In genomic region chr1:233607252-233608119, GRCh38 we compare ENCODE assay signal across 14 cellular contexts. TPM values are rescaled to one million over a fixed set of nuclear protein-coding genes. Genes with fewer than 3 reads are reported as not detected.
DNase-seq lines count a peak whose midpoint lies in the region; ATAC-seq and TF ChIP-seq lines count a peak whose summit lies in the region.
"Had no signal": no experiment of that assay in that cellular context is flagged by ENCODE, and none has a peak within 500 bp of the region (broad histone marks: within the 10 kb centered on the region; RNA-seq: fewer than 3 reads in every experiment).

No MANE protein-coding gene starts in this region.

- no peaks in the 10 kb centered on the region for H3K36me3 Mint-ChIP-seq in type B pancreatic cell

- 62 to 69% (median 68%) methylated on average over 8 of the region's 8 CpGs for WGBS in psoas muscle, 3 donors

- no peak overlapping the region for H3K4me3 Mint-ChIP-seq in type B pancreatic cell

- no peak overlapping the region for H3K27ac Mint-ChIP-seq in type B pancreatic cell

- no peak overlapping the region for H3K4me3 ChIP-seq in psoas muscle
- H3K4me3 ChIP-seq: BLaER1 treated with 17β-estradiol and CSF1 and Interleukin-3, amounts not matched to agents 10 nM and 100 nM; HAP-1 had no signal

- intact Hi-C loops in psoas muscle (cut with DNase I) = no loop called here

- no peaks in the 10 kb centered on the region for H3K4me1 Mint-ChIP-seq in type B pancreatic cell (ENCODE audit: unreplicated experiment)

- peaks cover 0 to 8% (median 0%) of the 10 kb centered on the region in 3 donors for H3K27me3 ChIP-seq in psoas muscle (ENCODE audit: insufficient read depth in 3 of 3, low read length in 2 of 3)
- H3K27me3 ChIP-seq: BLaER1 treated with 17β-estradiol and CSF1 and Interleukin-3, amounts not matched to agents 10 nM and 100 nM had no signal

- H3K9me3 Mint-ChIP-seq in type B pancreatic cell = no peaks in the 10 kb centered on the region

- TF ChIP-seq CTCF in psoas muscle (IDR thresholded peaks at IDR 0.05) = no peak
- TF ChIP-seq CTCF in type B pancreatic cell (conservative IDR thresholded peaks at IDR 0.05) = no peak

- no peaks in the 10 kb centered on the region for H3K4me1 ChIP-seq in psoas muscle
- H3K4me1 ChIP-seq: HAP-1, parathyroid adenoma had no signal

- ATAC-seq in GM18502 (IDR thresholded peaks at IDR 0.05; ENCODE audit: poor library complexity, unreplicated experiment) = peak; percentile 52
- peak; percentile 74 for ATAC-seq in GM21526 (IDR thresholded peaks at IDR 0.05; ENCODE audit: low FRiP score, unreplicated experiment)
- peak; percentile 62 for ATAC-seq in esophagus mucosa
- no peak for ATAC-seq in psoas muscle

- H3K27ac ChIP-seq in psoas muscle = no peak overlapping the region
- H3K27ac ChIP-seq: BLaER1 treated with 17β-estradiol and CSF1 and Interleukin-3, amounts not matched to agents 10 nM and 100 nM; parathyroid adenoma had no signal

- DNase-seq in HPDE6-E6E7 (ENCODE audit: extremely low spot score) = peak; percentile 19
- no peak for DNase-seq in cerebellum (ENCODE audit: low spot score)
- no peak for DNase-seq in GM19240 (ENCODE audit: insufficient read length, low spot score)
- no peak for DNase-seq in psoas muscle
- no peak for DNase-seq in type B pancreatic cell (ENCODE audit: extremely low spot score, unreplicated experiment)
- DNase-seq: cortex of kidney, IMR-90, SIG-M5 had no signal

- H3K36me3 ChIP-seq in psoas muscle (ENCODE audit: insufficient read depth in 1 of 2, low read depth in 1 of 2) = no peaks in the 10 kb centered on the region
- H3K36me3 ChIP-seq: BLaER1 treated with 17β-estradiol and CSF1 and Interleukin-3, amounts not matched to agents 10 nM and 100 nM; HAP-1 had no signal

- peaks cover 36% of the 10 kb centered on the region for H3K27me3 Mint-ChIP-seq in type B pancreatic cell

- no peaks in the 10 kb centered on the region for H3K9me3 ChIP-seq in psoas muscle
- H3K9me3 ChIP-seq: HAP-1 had no signal

RNA-seq across cellular contexts. Expression of gene KCNK1, which starts 6.4 kb away (rescaled TPM):
- total RNA-seq in esophagus mucosa (21.9 TPM), cerebellum (45.4 TPM), psoas muscle (under 1 TPM in 3 of 4 donors, not detected in 1; 0.17 to 0.38 (median 0.20) TPM), type B pancreatic cell (ENCODE audit: low replicate concordance) (13.7 and 18.7 TPM in 2 replicates)
- under 1 TPM; 0.14 to 0.22 (median 0.18) TPM for polyA plus RNA-seq in psoas muscle

Comparison
In these comparisons a context has a peak if more than half of its experiments do, and no peak if none do; other contexts are left out.
1. ATAC-seq: peak in GM18502 (single experiment), GM21526 (single experiment) and esophagus mucosa (single experiment); none in psoas muscle (0 of 4).
2. RNA of gene KCNK1, which starts 6.4 kb away (total RNA-seq): 45.4 TPM in cerebellum (single experiment), 21.9 TPM in esophagus mucosa (single experiment) and 13.7 to 18.7 TPM in type B pancreatic cell; 0.17 to 0.38 TPM in psoas muscle; every median in the first group is over 10 times any median in the second.